In genomic region chr3:14200276-14200675, GRCh38 we compare ENCODE assay signal across 1 cellular context.
TF ChIP-seq lines count a peak whose summit lies in the region.

No MANE protein-coding gene starts in this region.

TF ChIP-seq in IMR-90, 13 proteins besides CTCF, POLR2A, EP300 and RAD21:
- TF ChIP-seq MXI1 (IDR thresholded peaks at IDR 0.05; ENCODE audit: borderline replicate concordance, low read depth, low read length): no peak
- TF ChIP-seq CHD1 (IDR thresholded peaks at IDR 0.05; ENCODE audit: low read depth, low read length): no peak
- TF ChIP-seq BHLHE40 (IDR thresholded peaks at IDR 0.05; ENCODE audit: low read depth, low read length): no peak
- TF ChIP-seq RFX5 (IDR thresholded peaks at IDR 0.05; ENCODE audit: low read depth, low read length): no peak
- no peak for TF ChIP-seq RCOR1 (IDR thresholded peaks at IDR 0.05; ENCODE audit: insufficient replicate concordance, low read length)
- no peak for TF ChIP-seq MAZ (IDR thresholded peaks at IDR 0.05; ENCODE audit: borderline replicate concordance, low read depth, low read length)
- no peak for TF ChIP-seq NFE2L2 (IDR thresholded peaks at IDR 0.05; ENCODE audit: low read depth, low read length)
- no peak for TF ChIP-seq FOS (IDR thresholded peaks at IDR 0.05; ENCODE audit: low read depth, low read length)
- no peak for TF ChIP-seq SMC3 (IDR thresholded peaks at IDR 0.05; ENCODE audit: low read depth, low read length)
- no peak for TF ChIP-seq CEBPB (IDR thresholded peaks at IDR 0.05; ENCODE audit: low read depth, low read length)
- no peak for TF ChIP-seq USF2 (IDR thresholded peaks at IDR 0.05; ENCODE audit: low read depth, low read length)
